ENCODE assay signal across 8 cellular contexts in the genomic region with DNA sequence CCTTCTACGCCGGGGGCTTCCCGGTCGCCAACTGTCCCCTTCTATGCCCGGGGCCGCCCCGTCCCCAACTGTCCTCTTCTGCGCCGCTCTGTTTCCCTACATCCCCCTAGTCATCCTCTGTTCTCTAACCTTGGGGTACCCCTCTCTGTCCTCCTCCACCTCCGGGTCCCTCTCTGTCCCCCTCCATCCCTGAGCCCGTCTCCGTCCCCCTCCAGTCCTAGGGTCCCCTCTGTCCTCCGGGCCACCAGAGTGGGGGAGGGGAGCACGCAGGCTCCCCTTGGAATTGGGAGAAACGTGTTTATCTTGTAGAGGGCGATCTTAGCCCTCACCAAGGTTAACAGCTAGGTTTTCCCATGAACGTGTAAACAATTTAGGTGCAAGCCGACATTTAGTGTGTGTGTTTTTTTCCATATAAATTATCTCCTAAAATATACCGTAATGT. TPM values are rescaled to one million over a fixed set of nuclear protein-coding genes. Genes with fewer than 3 reads are reported as not detected.
DNase-seq lines count a peak whose midpoint lies in the region; ATAC-seq, FAIRE-seq and TF ChIP-seq lines count a peak whose summit lies in the region.

No MANE protein-coding gene starts in this region.

- TF ChIP-seq CTCF in A549 (IDR thresholded peaks at IDR 0.05) (no peak), hepatocyte (IDR thresholded peaks at IDR 0.05; ENCODE audit: poor library complexity) (no peak)

- WGBS in A549 (ENCODE audit: missing lambda C conversion rate), result 4% methylated on average over 19 of the region's 19 CpGs
- WGBS in adipose tissue, 3 donors, result 2 to 4% (median 3%) methylated on average over 19 of the region's 19 CpGs
- WGBS in hepatocyte (ENCODE audit: low lambda C conversion rate, missing lambda C conversion rate), result 3% methylated on average over 18 of the region's 19 CpGs

- H3K9me2 ChIP-seq in hepatocyte (replicated peaks; ENCODE audit: insufficient read depth), result no peaks in the 10 kb centered on the region

- CTCF ChIA-PET in A549 (lab: Yijun Ruan, JAX), result interaction anchor here (1.4 to 1.9 kb wide), 3 partner anchors 11 to 871 kb away, joined by 3 to 8 read pairs (median 3); no protein-coding TSS in a partner anchor

- ATAC-seq in A549 (peak; percentile 1 to 13; a peak in 3 of 6 replicates), GM19025 (IDR thresholded peaks at IDR 0.05; ENCODE audit: low read depth, unreplicated experiment) (peak; percentile 3), sciatic nerve (no peak), HG02885 (IDR thresholded peaks at IDR 0.05; ENCODE audit: poor library complexity, unreplicated experiment) (no peak)

- no peak for TF ChIP-seq EP300 in A549 (IDR thresholded peaks at IDR 0.05)

- no peak; the same call in 1 of the 2 replicates for TF ChIP-seq POLR2A in A549 (IDR thresholded peaks at IDR 0.05; ENCODE audit: low read length)

- H4K20me1 ChIP-seq in hepatocyte (ENCODE audit: insufficient read depth, poor library complexity, severe bottlenecking), result peaks cover 32% of the 10 kb centered on the region

- H3K79me2 ChIP-seq in hepatocyte, result peaks cover 41% of the 10 kb centered on the region

- intact Hi-C loops in sciatic nerve (cut with DNase I), result loop anchor here (5.0 kb wide), 1 partner anchor 981 kb away; no protein-coding TSS in a partner anchor

- POLR2A ChIA-PET in A549 (lab: Yijun Ruan, JAX), result interaction anchor here (0.5 to 4.0 kb wide), 46 partner anchors 8 to 986 kb away, joined by 3 to 79 read pairs (median 6); no protein-coding TSS in a partner anchor

- peak overlapping the region; percentile 82 for H3K4me3 ChIP-seq in A549
- peak overlapping the region; percentile 50 for H3K4me3 ChIP-seq in hepatocyte

- peak; percentile 56 for TF ChIP-seq RAD21 in A549 (conservative IDR thresholded peaks at IDR 0.05 in 1 of 2, IDR thresholded peaks at IDR 0.05 in 1 of 2)

- H2AFZ ChIP-seq in hepatocyte, result no peak overlapping the region

- peak in 1 of 2 experiments; percentile 64 for DNase-seq in A549 (ENCODE audit: low read depth in 1 of 2, low spot score in 1 of 2)
- peak; percentile 59 for DNase-seq in NCI-H748 (lab: John Stamatoyannopoulos, UW; ENCODE audit: unreplicated experiment)
- peak; percentile 48 for DNase-seq in hepatocyte (ENCODE audit: low spot score)
- DNase-seq in sciatic nerve (ENCODE audit: low spot score), result peak; percentile 79
- no peak for DNase-seq in epidermal melanocyte (ENCODE audit: insufficient read length, low spot score)

- no peaks in the 10 kb centered on the region for H3K9me3 ChIP-seq in A549
- no peaks in the 10 kb centered on the region for H3K9me3 ChIP-seq in hepatocyte (ENCODE audit: low read depth)

- H3K27me3 ChIP-seq in hepatocyte, result no peaks in the 10 kb centered on the region

- no peaks in the 10 kb centered on the region for H3K36me3 ChIP-seq in hepatocyte (replicated peaks; ENCODE audit: insufficient read depth, low read depth)

- no peak for FAIRE-seq in A549 (lab: Jason Lieb, UNC)

- H3K4me1 ChIP-seq in A549, result peaks cover 21% of the 10 kb centered on the region
- H3K4me1 ChIP-seq in hepatocyte (ENCODE audit: insufficient read depth), result peaks cover 20% of the 10 kb centered on the region

- peak overlapping the region; percentile 91 for H3K4me2 ChIP-seq in A549
- H3K4me2 ChIP-seq in hepatocyte, result peak overlapping the region; percentile 85

- H3K27ac ChIP-seq in A549 (peak overlapping the region; percentile 100), adipose tissue (ENCODE audit: low read depth, low read length) (peak overlapping the region; percentile 99), hepatocyte (peak overlapping the region; percentile 98)

TF ChIP-seq in A549, 52 proteins besides CTCF, POLR2A, EP300 and RAD21 (continues in another document):
- TF ChIP-seq FOXS1 (CRISPR knock-in tag; IDR thresholded peaks at IDR 0.05) (peak; percentile 29; the same call in 1 of the 2 replicates), FOSL2 (IDR thresholded peaks at IDR 0.05) (no peak), FOSL2 (CRISPR knock-in tag; IDR thresholded peaks at IDR 0.05) (peak; percentile 1; the same call in 1 of the 2 replicates), JUNB (IDR thresholded peaks at IDR 0.05) (no peak), CEBPB (IDR thresholded peaks at IDR 0.05) (no peak), HEYL (CRISPR knock-in tag; IDR thresholded peaks at IDR 0.05) (no peak), FOSB (CRISPR knock-in tag; IDR thresholded peaks at IDR 0.05) (peak; percentile 90), RARB (CRISPR knock-in tag; IDR thresholded peaks at IDR 0.05) (peak; percentile 74), SREBF2 (IDR thresholded peaks at IDR 0.05) (no peak), ZC3H11A (IDR thresholded peaks at IDR 0.05) (no peak), HOXA7 (CRISPR knock-in tag; IDR thresholded peaks at IDR 0.05) (peak; percentile 83; the same call in 1 of the 2 replicates), TP53 (CRISPR knock-in tag; IDR thresholded peaks at IDR 0.05) (peak; percentile 84)
- TF ChIP-seq, protein P1, sequence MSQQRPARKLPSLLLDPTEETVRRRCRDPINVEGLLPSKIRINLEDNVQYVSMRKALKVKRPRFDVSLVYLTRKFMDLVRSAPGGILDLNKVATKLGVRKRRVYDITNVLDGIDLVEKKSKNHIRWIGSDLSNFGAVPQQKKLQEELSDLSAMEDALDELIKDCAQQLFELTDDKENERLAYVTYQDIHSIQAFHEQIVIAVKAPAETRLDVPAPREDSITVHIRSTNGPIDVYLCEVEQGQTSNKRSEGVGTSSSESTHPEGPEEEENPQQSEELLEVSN (IDR thresholded peaks at IDR 0.05; ENCODE audit: borderline replicate concordance, low read depth), result no peak
- TF ChIP-seq, protein P2, sequence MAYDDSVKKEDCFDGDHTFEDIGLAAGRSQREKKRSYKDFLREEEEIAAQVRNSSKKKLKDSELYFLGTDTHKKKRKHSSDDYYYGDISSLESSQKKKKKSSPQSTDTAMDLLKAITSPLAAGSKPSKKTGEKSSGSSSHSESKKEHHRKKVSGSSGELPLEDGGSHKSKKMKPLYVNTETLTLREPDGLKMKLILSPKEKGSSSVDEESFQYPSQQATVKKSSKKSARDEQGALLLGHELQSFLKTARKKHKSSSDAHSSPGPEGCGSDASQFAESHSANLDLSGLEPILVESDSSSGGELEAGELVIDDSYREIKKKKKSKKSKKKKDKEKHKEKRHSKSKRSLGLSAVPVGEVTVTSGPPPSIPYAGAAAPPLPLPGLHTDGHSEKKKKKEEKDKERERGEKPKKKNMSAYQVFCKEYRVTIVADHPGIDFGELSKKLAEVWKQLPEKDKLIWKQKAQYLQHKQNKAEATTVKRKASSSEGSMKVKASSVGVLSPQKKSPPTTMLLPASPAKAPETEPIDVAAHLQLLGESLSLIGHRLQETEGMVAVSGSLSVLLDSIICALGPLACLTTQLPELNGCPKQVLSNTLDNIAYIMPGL (CRISPR knock-in tag; IDR thresholded peaks at IDR 0.05; ENCODE audit: borderline replicate concordance), result no peak
- TF ChIP-seq, protein P3, sequence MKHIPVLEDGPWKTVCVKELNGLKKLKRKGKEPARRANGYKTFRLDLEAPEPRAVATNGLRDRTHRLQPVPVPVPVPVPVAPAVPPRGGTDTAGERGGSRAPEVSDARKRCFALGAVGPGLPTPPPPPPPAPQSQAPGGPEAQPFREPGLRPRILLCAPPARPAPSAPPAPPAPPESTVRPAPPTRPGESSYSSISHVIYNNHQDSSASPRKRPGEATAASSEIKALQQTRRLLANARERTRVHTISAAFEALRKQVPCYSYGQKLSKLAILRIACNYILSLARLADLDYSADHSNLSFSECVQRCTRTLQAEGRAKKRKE (CRISPR knock-in tag; IDR thresholded peaks at IDR 0.05; ENCODE audit: low read depth), result no peak; the same call in 1 of the 2 replicates
- TF ChIP-seq, protein P4, sequence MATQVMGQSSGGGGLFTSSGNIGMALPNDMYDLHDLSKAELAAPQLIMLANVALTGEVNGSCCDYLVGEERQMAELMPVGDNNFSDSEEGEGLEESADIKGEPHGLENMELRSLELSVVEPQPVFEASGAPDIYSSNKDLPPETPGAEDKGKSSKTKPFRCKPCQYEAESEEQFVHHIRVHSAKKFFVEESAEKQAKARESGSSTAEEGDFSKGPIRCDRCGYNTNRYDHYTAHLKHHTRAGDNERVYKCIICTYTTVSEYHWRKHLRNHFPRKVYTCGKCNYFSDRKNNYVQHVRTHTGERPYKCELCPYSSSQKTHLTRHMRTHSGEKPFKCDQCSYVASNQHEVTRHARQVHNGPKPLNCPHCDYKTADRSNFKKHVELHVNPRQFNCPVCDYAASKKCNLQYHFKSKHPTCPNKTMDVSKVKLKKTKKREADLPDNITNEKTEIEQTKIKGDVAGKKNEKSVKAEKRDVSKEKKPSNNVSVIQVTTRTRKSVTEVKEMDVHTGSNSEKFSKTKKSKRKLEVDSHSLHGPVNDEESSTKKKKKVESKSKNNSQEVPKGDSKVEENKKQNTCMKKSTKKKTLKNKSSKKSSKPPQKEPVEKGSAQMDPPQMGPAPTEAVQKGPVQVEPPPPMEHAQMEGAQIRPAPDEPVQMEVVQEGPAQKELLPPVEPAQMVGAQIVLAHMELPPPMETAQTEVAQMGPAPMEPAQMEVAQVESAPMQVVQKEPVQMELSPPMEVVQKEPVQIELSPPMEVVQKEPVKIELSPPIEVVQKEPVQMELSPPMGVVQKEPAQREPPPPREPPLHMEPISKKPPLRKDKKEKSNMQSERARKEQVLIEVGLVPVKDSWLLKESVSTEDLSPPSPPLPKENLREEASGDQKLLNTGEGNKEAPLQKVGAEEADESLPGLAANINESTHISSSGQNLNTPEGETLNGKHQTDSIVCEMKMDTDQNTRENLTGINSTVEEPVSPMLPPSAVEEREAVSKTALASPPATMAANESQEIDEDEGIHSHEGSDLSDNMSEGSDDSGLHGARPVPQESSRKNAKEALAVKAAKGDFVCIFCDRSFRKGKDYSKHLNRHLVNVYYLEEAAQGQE (IDR thresholded peaks at IDR 0.05), result peak; percentile 26; the same call in 1 of the 2 replicates

RNA-seq across cellular contexts. Expression of a gene that starts 0.9 kb away (rescaled TPM):
- polyA plus RNA-seq in A549 (2011; rRNA removed) (71.5 and 86.8 TPM in 2 replicates), A549 (2017; fragmentation: RNase III; extraction: RNeasy Plus Mini Kit Qiagen cat#74134 plus additional on column Dnase treatment) (30.5 to 31.9 TPM (median 30.6 TPM) in 3 replicates), adipose tissue (100 to 1,000 TPM in 1 of 3 donors, 10 to 100 TPM in 2; 66.9 to 325 (median 73.8) TPM), hepatocyte (602 and 816 TPM in 2 replicates)
- 67.2 and 78.1 TPM in 2 replicates for polyA plus RNA-seq in A549 (2012; cell fraction: cytosol; rRNA removed)
- 193 and 204 TPM in 2 replicates for polyA plus RNA-seq in A549 (2012; cell fraction: nucleus; rRNA removed)
- 384 and 462 TPM in 2 replicates for polyA minus RNA-seq in A549 (2011; rRNA and poly(A)+ RNA removed)
- total RNA-seq in hepatocyte (157 and 187 TPM in 2 replicates), sciatic nerve (273 TPM)

Comparison
In these comparisons a context has a peak if more than half of its experiments do, and no peak if none do; other contexts are left out.
1. ATAC-seq: peak in A549 (2 of 2) and GM19025 (single experiment); none in sciatic nerve (single experiment) and HG02885 (single experiment).
2. Peak in every context shown above with its lines, with median percentiles within 50 percentile points of each other: H3K27ac ChIP-seq.